Comparison of ENCODE assay signal across 1 cellular context in genomic region chr22:38199826-38200559, GRCh38.
A peak's percentile ranks its signal among the peaks of the same experiment; 100 is the strongest.
TF ChIP-seq lines count a peak whose summit lies in the region.

No MANE protein-coding gene starts in this region.

TF ChIP-seq in GM12878, 131 proteins besides CTCF, POLR2A, EP300 and RAD21:
- TF ChIP-seq DPF2 (IDR thresholded peaks at IDR 0.05) = 0 out of 2 replicates have a peak, but pooled peaks have one; percentile 18
- TF ChIP-seq, protein P1, sequence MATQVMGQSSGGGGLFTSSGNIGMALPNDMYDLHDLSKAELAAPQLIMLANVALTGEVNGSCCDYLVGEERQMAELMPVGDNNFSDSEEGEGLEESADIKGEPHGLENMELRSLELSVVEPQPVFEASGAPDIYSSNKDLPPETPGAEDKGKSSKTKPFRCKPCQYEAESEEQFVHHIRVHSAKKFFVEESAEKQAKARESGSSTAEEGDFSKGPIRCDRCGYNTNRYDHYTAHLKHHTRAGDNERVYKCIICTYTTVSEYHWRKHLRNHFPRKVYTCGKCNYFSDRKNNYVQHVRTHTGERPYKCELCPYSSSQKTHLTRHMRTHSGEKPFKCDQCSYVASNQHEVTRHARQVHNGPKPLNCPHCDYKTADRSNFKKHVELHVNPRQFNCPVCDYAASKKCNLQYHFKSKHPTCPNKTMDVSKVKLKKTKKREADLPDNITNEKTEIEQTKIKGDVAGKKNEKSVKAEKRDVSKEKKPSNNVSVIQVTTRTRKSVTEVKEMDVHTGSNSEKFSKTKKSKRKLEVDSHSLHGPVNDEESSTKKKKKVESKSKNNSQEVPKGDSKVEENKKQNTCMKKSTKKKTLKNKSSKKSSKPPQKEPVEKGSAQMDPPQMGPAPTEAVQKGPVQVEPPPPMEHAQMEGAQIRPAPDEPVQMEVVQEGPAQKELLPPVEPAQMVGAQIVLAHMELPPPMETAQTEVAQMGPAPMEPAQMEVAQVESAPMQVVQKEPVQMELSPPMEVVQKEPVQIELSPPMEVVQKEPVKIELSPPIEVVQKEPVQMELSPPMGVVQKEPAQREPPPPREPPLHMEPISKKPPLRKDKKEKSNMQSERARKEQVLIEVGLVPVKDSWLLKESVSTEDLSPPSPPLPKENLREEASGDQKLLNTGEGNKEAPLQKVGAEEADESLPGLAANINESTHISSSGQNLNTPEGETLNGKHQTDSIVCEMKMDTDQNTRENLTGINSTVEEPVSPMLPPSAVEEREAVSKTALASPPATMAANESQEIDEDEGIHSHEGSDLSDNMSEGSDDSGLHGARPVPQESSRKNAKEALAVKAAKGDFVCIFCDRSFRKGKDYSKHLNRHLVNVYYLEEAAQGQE (IDR thresholded peaks at IDR 0.05; ENCODE audit: low read depth, low read length) = no peak
- no peak for TF ChIP-seq EZH2 (IDR thresholded peaks at IDR 0.05; ENCODE audit: borderline replicate concordance, control insufficient read depth, low read depth, low read length)
- no peak for TF ChIP-seq CHD4 (IDR thresholded peaks at IDR 0.05)
